ENCODE assay signal across 21 cellular contexts in the genomic region with DNA sequence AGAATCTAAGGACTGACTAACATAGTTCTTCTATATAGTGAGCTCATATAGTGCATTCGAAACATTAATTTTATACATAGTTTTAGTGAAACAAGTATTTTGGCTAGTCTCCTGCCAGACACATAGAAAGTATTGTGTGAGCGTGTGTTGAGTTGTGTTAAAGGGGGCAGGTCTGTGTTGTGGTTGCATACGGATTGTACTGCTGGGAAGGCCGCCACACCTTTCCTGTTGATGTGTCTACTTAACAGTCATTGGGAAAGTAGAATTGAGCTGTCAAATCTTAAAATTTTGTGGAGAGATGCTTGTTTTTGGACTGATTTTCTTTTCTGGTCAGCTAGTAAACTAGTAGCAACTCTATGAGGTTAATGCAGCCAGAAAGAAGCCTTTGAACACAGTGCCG. TPM values are rescaled to one million over a fixed set of nuclear protein-coding genes. Genes with fewer than 3 reads are reported as not detected.
A peak's percentile ranks its signal among the peaks of the same experiment; 100 is the strongest.
DNase-seq lines count a peak whose midpoint lies in the region; ATAC-seq lines count a peak whose summit lies in the region.
"Had no signal": no experiment of that assay in that cellular context is flagged by ENCODE, and none has a peak within 500 bp of the region (broad histone marks: within the 10 kb centered on the region; RNA-seq: fewer than 3 reads in every experiment).

No MANE protein-coding gene starts in this region.

- no peaks in the 10 kb centered on the region for H3K27me3 Mint-ChIP-seq in activated T-cell treated with anti-CD3 and anti-CD28 coated beads, Interleukin-2, amount 50 U/mL, for 24 hours
- H3K27me3 Mint-ChIP-seq in T-helper 17 cell: no peaks in the 10 kb centered on the region
- no peaks in the 10 kb centered on the region for H3K27me3 Mint-ChIP-seq in activated T-helper 2 cell treated with anti-CD3 and anti-CD28 coated beads, Interferon-gamma antibody, Interleukin-2, Interleukin-4, amounts not matched to agents 10 μg/mL and 5 μg/mL and 100 μg/mL, durations not matched to agents 14 hours and 24 hours and 36 hours (ENCODE audit: low read depth)

- H3K36me3 Mint-ChIP-seq in activated T-cell treated with anti-CD3 and anti-CD28 coated beads, Interleukin-2, amount 50 U/mL, for 24 hours (ENCODE audit: low read depth): peaks cover 71% of the 10 kb centered on the region
- H3K36me3 Mint-ChIP-seq in T-helper 17 cell (ENCODE audit: low read depth): peaks cover 7% of the 10 kb centered on the region
- H3K36me3 Mint-ChIP-seq in activated T-helper 2 cell treated with anti-CD3 and anti-CD28 coated beads, Interferon-gamma antibody, Interleukin-2, Interleukin-4, amounts not matched to agents 10 μg/mL and 5 μg/mL and 100 μg/mL, durations not matched to agents 14 hours and 24 hours and 36 hours (ENCODE audit: low read depth): peaks cover 60% of the 10 kb centered on the region
- H3K36me3 Mint-ChIP-seq in stimulated activated effector memory CD8-positive, alpha-beta T cell treated with anti-CD3 and anti-CD28 coated beads, Interleukin-12 subunit alpha, Interleukin-12 subunit beta, amount 100 ng/mL, for 72 hours: peaks cover 40% of the 10 kb centered on the region

- peaks cover 23% of the 10 kb centered on the region for H3K4me1 Mint-ChIP-seq in activated T-cell treated with anti-CD3 and anti-CD28 coated beads, Interleukin-2, amount 50 U/mL, for 24 hours (ENCODE audit: low read depth)
- peaks cover 22% of the 10 kb centered on the region for H3K4me1 Mint-ChIP-seq in T-helper 17 cell
- H3K4me1 Mint-ChIP-seq in activated T-helper 2 cell treated with anti-CD3 and anti-CD28 coated beads, Interferon-gamma antibody, Interleukin-2, Interleukin-4, amounts not matched to agents 10 μg/mL and 5 μg/mL and 100 μg/mL, durations not matched to agents 14 hours and 24 hours and 36 hours (ENCODE audit: low read depth): peaks cover 31% of the 10 kb centered on the region
- H3K4me1 Mint-ChIP-seq in stimulated activated effector memory CD8-positive, alpha-beta T cell treated with anti-CD3 and anti-CD28 coated beads, Interleukin-12 subunit alpha, Interleukin-12 subunit beta, amount 100 ng/mL, for 72 hours: peaks cover 21% of the 10 kb centered on the region
- H3K4me1 Mint-ChIP-seq: GM23338 had no signal

- ATAC-seq in T-helper 17 cell: no peak
- ATAC-seq in stimulated activated effector memory CD8-positive, alpha-beta T cell treated with anti-CD3 and anti-CD28 coated beads, Interleukin-12 subunit alpha, Interleukin-12 subunit beta, amount 100 ng/mL, for 72 hours: no peak
- ATAC-seq: A549; CD8-positive, alpha-beta T cell; GM12878; GM23338; HCT116; K562; PC-3 had no signal

- no peak for DNase-seq in activated T-cell treated with anti-CD3 and anti-CD28 coated beads, Interleukin-2, amount 50 U/mL, for 24 hours
- no peak for DNase-seq in activated T-cell treated with anti-CD3 and anti-CD28 coated beads, Interleukin-2, amount 50 U/mL, for 1 hour
- DNase-seq in T-helper 17 cell (no peak), NCI-H1436 treated with DMSO at 0.1 percent for 48 hours (lab: John Stamatoyannopoulos, UW) (no peak), cardiac septum (ENCODE audit: low spot score) (no peak)
- DNase-seq in activated T-helper 2 cell treated with anti-CD3 and anti-CD28 coated beads, Interferon-gamma antibody, Interleukin-2, Interleukin-4, amounts not matched to agents 10 μg/mL and 5 μg/mL and 100 μg/mL, durations not matched to agents 14 hours and 24 hours and 36 hours (ENCODE audit: low spot score): no peak
- no peak for DNase-seq in stimulated activated effector memory CD8-positive, alpha-beta T cell treated with anti-CD3 and anti-CD28 coated beads, Interleukin-12 subunit alpha, Interleukin-12 subunit beta, amount 100 ng/mL, for 72 hours (ENCODE audit: low spot score in 2 of 2)
- DNase-seq: Calu3; CD8-positive, alpha-beta T cell; NCI-H1105 treated with DMSO at 0.1 percent for 48 hours; NCI-H187 treated with DMSO at 0.1 percent for 48 hours; NCI-H345; NCI-H524 treated with DMSO at 0.1 percent for 48 hours; PC-3; RPMI8226; SHP77 treated with DMSO at 0.1 percent for 48 hours had no signal

- no peaks in the 10 kb centered on the region for H3K9me3 ChIP-seq in T-helper 17 cell (ENCODE audit: control insufficient read depth, low read length, poor library complexity, severe bottlenecking)
- H3K9me3 ChIP-seq: A549 had no signal

- H3K9me3 Mint-ChIP-seq in activated T-cell treated with anti-CD3 and anti-CD28 coated beads, Interleukin-2, amount 50 U/mL, for 24 hours: no peaks in the 10 kb centered on the region
- H3K9me3 Mint-ChIP-seq in activated T-helper 2 cell treated with anti-CD3 and anti-CD28 coated beads, Interferon-gamma antibody, Interleukin-2, Interleukin-4, amounts not matched to agents 10 μg/mL and 5 μg/mL and 100 μg/mL, durations not matched to agents 14 hours and 24 hours and 36 hours: no peaks in the 10 kb centered on the region
- H3K9me3 Mint-ChIP-seq in stimulated activated effector memory CD8-positive, alpha-beta T cell treated with anti-CD3 and anti-CD28 coated beads, Interleukin-12 subunit alpha, Interleukin-12 subunit beta, amount 100 ng/mL, for 72 hours: no peaks in the 10 kb centered on the region
- H3K9me3 Mint-ChIP-seq: CD8-positive, alpha-beta T cell; GM23338 had no signal

- no peak overlapping the region for H3K4me3 Mint-ChIP-seq in activated T-cell treated with anti-CD3 and anti-CD28 coated beads, Interleukin-2, amount 50 U/mL, for 24 hours
- H3K4me3 Mint-ChIP-seq in T-helper 17 cell: no peak overlapping the region
- H3K4me3 Mint-ChIP-seq in activated T-helper 2 cell treated with anti-CD3 and anti-CD28 coated beads, Interferon-gamma antibody, Interleukin-2, Interleukin-4, amounts not matched to agents 10 μg/mL and 5 μg/mL and 100 μg/mL, durations not matched to agents 14 hours and 24 hours and 36 hours (ENCODE audit: low read depth): no peak overlapping the region
- no peak overlapping the region for H3K4me3 Mint-ChIP-seq in stimulated activated effector memory CD8-positive, alpha-beta T cell treated with anti-CD3 and anti-CD28 coated beads, Interleukin-12 subunit alpha, Interleukin-12 subunit beta, amount 100 ng/mL, for 72 hours
- H3K4me3 Mint-ChIP-seq: CD8-positive, alpha-beta T cell; GM23338 had no signal

- H3K27ac Mint-ChIP-seq in activated T-cell treated with anti-CD3 and anti-CD28 coated beads, Interleukin-2, amount 50 U/mL, for 24 hours: peak overlapping the region; percentile 19
- peak overlapping the region; percentile 79 for H3K27ac Mint-ChIP-seq in T-helper 17 cell
- H3K27ac Mint-ChIP-seq in activated T-helper 2 cell treated with anti-CD3 and anti-CD28 coated beads, Interferon-gamma antibody, Interleukin-2, Interleukin-4, amounts not matched to agents 10 μg/mL and 5 μg/mL and 100 μg/mL, durations not matched to agents 14 hours and 24 hours and 36 hours: peak overlapping the region; percentile 25
- peak overlapping the region; percentile 43 for H3K27ac Mint-ChIP-seq in stimulated activated effector memory CD8-positive, alpha-beta T cell treated with anti-CD3 and anti-CD28 coated beads, Interleukin-12 subunit alpha, Interleukin-12 subunit beta, amount 100 ng/mL, for 72 hours
- H3K27ac Mint-ChIP-seq: CD8-positive, alpha-beta T cell; GM23338 had no signal

- intact Hi-C loops in activated T-helper 2 cell treated with anti-CD3 and anti-CD28 coated beads, Interferon-gamma antibody, Interleukin-2, Interleukin-4, amounts not matched to agents 10 μg/mL and 5 μg/mL and 100 μg/mL, durations not matched to agents 14 hours and 24 hours and 36 hours (cut with micrococcal nuclease): no loop called here
- intact Hi-C loops in cardiac septum (cut with DNase I): loop anchor here (5.0 kb wide), 1 partner anchor 143 kb away; the partner anchor contains the start of gene JAK2

RNA-seq across cellular contexts. Expression of gene RCL1, which starts 51.3 kb away (rescaled TPM):
- total RNA-seq in T-helper 17 cell: 10 to 100 TPM; 23.5 to 28.1 TPM
- total RNA-seq in activated T-helper 2 cell treated with anti-CD3 and anti-CD28 coated beads, Interferon-gamma antibody, Interleukin-2, Interleukin-4, amounts not matched to agents 10 μg/mL and 5 μg/mL and 100 μg/mL, durations not matched to agents 14 hours and 24 hours and 36 hours: 34.5 and 36.3 TPM in 2 replicates
- 8.5 TPM for total RNA-seq in cardiac septum

Comparison
In these comparisons a context has a peak if more than half of its experiments do, and no peak if none do; other contexts are left out.
1. H3K27ac Mint-ChIP-seq: peak in every context shown above with its lines; median percentile 79 in T-helper 17 cell; 43 in stimulated activated effector memory CD8-positive, alpha-beta T cell treated with anti-CD3 and anti-CD28 coated beads, Interleukin-12 subunit alpha, Interleukin-12 subunit beta, amount 100 ng/mL, for 72 hours; 25 in activated T-helper 2 cell treated with anti-CD3 and anti-CD28 coated beads, Interferon-gamma antibody, Interleukin-2, Interleukin-4, amounts not matched to agents 10 μg/mL and 5 μg/mL and 100 μg/mL, durations not matched to agents 14 hours and 24 hours and 36 hours; 19 in activated T-cell treated with anti-CD3 and anti-CD28 coated beads, Interleukin-2, amount 50 U/mL, for 24 hours.